9 cellular contexts compared by ENCODE assay signal in the genomic region with DNA sequence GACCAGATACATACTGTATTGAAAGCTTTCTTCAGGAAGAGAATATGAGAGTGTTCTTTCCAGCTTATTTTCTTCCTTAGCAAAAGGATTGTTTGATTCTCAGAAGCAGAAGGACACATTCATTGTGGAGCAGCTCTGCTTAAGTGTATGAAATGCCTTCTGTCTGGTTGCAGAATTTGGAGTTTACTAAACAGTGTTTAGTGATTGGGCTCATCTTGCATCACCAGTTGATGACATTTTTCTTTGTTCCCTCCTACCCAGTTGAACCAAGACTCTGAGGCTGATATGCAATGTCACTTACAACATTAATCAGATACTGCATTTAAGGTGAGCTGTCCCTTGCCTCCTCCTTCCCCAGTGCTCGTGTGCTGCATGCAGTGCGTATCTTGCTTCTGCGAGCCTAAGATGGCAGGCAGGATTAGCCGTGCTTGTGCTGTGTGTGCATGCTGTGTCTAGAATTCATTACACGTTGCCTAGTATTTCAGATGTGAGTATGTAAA. TPM values are rescaled to one million over a fixed set of nuclear protein-coding genes. Genes with fewer than 3 reads are reported as not detected.
DNase-seq lines count a peak whose midpoint lies in the region; ATAC-seq and TF ChIP-seq lines count a peak whose summit lies in the region.
"Had no signal": no experiment of that assay in that cellular context is flagged by ENCODE, and none has a peak within 500 bp of the region (broad histone marks: within the 10 kb centered on the region; RNA-seq: fewer than 3 reads in every experiment).

No MANE protein-coding gene starts in this region.

- H2AK5ac ChIP-seq in trophoblast cell (ENCODE audit: low read length), result no peak overlapping the region

- H3K18ac ChIP-seq in trophoblast cell (ENCODE audit: low read length), result no peak overlapping the region

- no peak overlapping the region for H3K27ac Mint-ChIP-seq in endodermal cell
- peak overlapping the region; percentile 61 for H3K27ac Mint-ChIP-seq in stimulated activated memory B cell treated with anti-CD40 and anti-IgM and Interleukin-4, amounts not matched to agents 10 μg/mL and 1 μg/mL and 100 μg/mL, for 72 hours

- H3K9ac ChIP-seq in endodermal cell (ENCODE audit: extremely low read depth, low read length, poor library complexity, severe bottlenecking), result no peak overlapping the region
- H3K9ac ChIP-seq in trophoblast cell (ENCODE audit: low read length), result no peak overlapping the region

- H3K79me1 ChIP-seq in trophoblast cell (ENCODE audit: low read length), result no peaks in the 10 kb centered on the region

- H3K9me3 ChIP-seq in endodermal cell (ENCODE audit: control insufficient read depth, low read length) (no peaks in the 10 kb centered on the region), trophoblast cell (ENCODE audit: insufficient read depth, low read depth, low read length) (no peaks in the 10 kb centered on the region)

- no peak overlapping the region for H4K91ac ChIP-seq in trophoblast cell (ENCODE audit: low read depth, low read length)

- H3K4me1 ChIP-seq in endodermal cell (ENCODE audit: control insufficient read depth, insufficient read depth, low read length) (peaks cover 4% of the 10 kb centered on the region), trophoblast cell (ENCODE audit: control insufficient read depth in 1 of 2, insufficient read depth in 2 of 2, low read length in 2 of 2) (peaks cover 4 to 7% of the 10 kb centered on the region in 2 experiments)

- H3K4me3 Mint-ChIP-seq in endodermal cell, result no peak overlapping the region
- H3K4me3 Mint-ChIP-seq in stimulated activated memory B cell treated with anti-CD40 and anti-IgM and Interleukin-4, amounts not matched to agents 10 μg/mL and 1 μg/mL and 100 μg/mL, for 72 hours, result peak overlapping the region; percentile 78

- H3K27me3 ChIP-seq in endodermal cell (ENCODE audit: control insufficient read depth, insufficient read depth, low read length, poor library complexity, severe bottlenecking) (no peaks in the 10 kb centered on the region), trophoblast cell (ENCODE audit: insufficient read depth, low read length) (no peaks in the 10 kb centered on the region)

- no peak overlapping the region for H2BK5ac ChIP-seq in trophoblast cell (ENCODE audit: low read depth, low read length, poor library complexity)

- no peak overlapping the region for H3K23ac ChIP-seq in trophoblast cell (ENCODE audit: low read length)

- H3K4ac ChIP-seq in trophoblast cell (ENCODE audit: low read depth, low read length), result no peak overlapping the region

- no peaks in the 10 kb centered on the region for H3K79me2 ChIP-seq in trophoblast cell (ENCODE audit: control insufficient read depth, insufficient read depth, low read length, poor library complexity)

- H3K4me1 Mint-ChIP-seq in endodermal cell, result peaks cover 12% of the 10 kb centered on the region
- peaks cover 30% of the 10 kb centered on the region for H3K4me1 Mint-ChIP-seq in stimulated activated memory B cell treated with anti-CD40 and anti-IgM and Interleukin-4, amounts not matched to agents 10 μg/mL and 1 μg/mL and 100 μg/mL, for 72 hours

- no peak overlapping the region for H3K14ac ChIP-seq in trophoblast cell (ENCODE audit: low read length)

- WGBS in endodermal cell (ENCODE audit: insufficient coverage in 1 of 2, insufficient read length in 1 of 2), 2 experiments, result 91 to 92% methylated on average over 2 to 5 of the region's 5 CpGs
- WGBS in trophoblast cell (ENCODE audit: extremely low coverage, insufficient coverage, insufficient read length), result no CpG with 5 or more reads among the region's 5 CpGs

- no peak for TF ChIP-seq CTCF in endodermal cell (conservative IDR thresholded peaks at IDR 0.05)

- no peaks in the 10 kb centered on the region for H3K36me3 Mint-ChIP-seq in endodermal cell (ENCODE audit: low read depth)
- H3K36me3 Mint-ChIP-seq in stimulated activated memory B cell treated with anti-CD40 and anti-IgM and Interleukin-4, amounts not matched to agents 10 μg/mL and 1 μg/mL and 100 μg/mL, for 72 hours, result peaks cover 6% of the 10 kb centered on the region

- no peaks in the 10 kb centered on the region for H3K36me3 ChIP-seq in endodermal cell (ENCODE audit: control insufficient read depth, insufficient read depth, low read length)
- peaks cover 1 to 10% of the 10 kb centered on the region in 2 experiments for H3K36me3 ChIP-seq in trophoblast cell (ENCODE audit: control insufficient read depth in 1 of 2, insufficient read depth in 2 of 2, low read length in 2 of 2)

- DNase-seq in NCI-H1417 (lab: John Stamatoyannopoulos, UW) (peak in 2 of 3 experiments; percentile 30 to 67), NCI-H1417 treated with DMSO at 0.1 percent for 48 hours (lab: John Stamatoyannopoulos, UW) (no peak), NCI-H2227 (lab: John Stamatoyannopoulos, UW; ENCODE audit: unreplicated experiment) (peak; percentile 56), endodermal cell (no peak), NK-92 (lab: John Stamatoyannopoulos, UW; ENCODE audit: unreplicated experiment) (no peak), trophoblast cell (no peak)

- H3K27me3 Mint-ChIP-seq in endodermal cell (ENCODE audit: insufficient read depth), result no peaks in the 10 kb centered on the region
- H3K27me3 Mint-ChIP-seq in stimulated activated memory B cell treated with anti-CD40 and anti-IgM and Interleukin-4, amounts not matched to agents 10 μg/mL and 1 μg/mL and 100 μg/mL, for 72 hours, result no peaks in the 10 kb centered on the region

- peak; percentile 70 for ATAC-seq in stimulated activated memory B cell treated with anti-CD40 and anti-IgM and Interleukin-4, amounts not matched to agents 10 μg/mL and 1 μg/mL and 100 μg/mL, for 72 hours
- ATAC-seq in HG03460 (IDR thresholded peaks at IDR 0.05; ENCODE audit: unreplicated experiment), result no peak

- H4K12ac ChIP-seq in trophoblast cell (ENCODE audit: low read depth, low read length), result no peak overlapping the region

- H2BK12ac ChIP-seq in trophoblast cell (ENCODE audit: low read length), result no peak overlapping the region

- no peak overlapping the region for H2BK120ac ChIP-seq in trophoblast cell (ENCODE audit: insufficient read depth, low read length, poor library complexity)

- H4K8ac ChIP-seq in trophoblast cell (ENCODE audit: low read depth, low read length), result no peak overlapping the region

- no peak overlapping the region for H3K4me2 ChIP-seq in trophoblast cell (ENCODE audit: low read length)

- H2AFZ ChIP-seq in trophoblast cell (ENCODE audit: insufficient read depth, low read length, poor library complexity), result no peak overlapping the region

- peak overlapping the region; percentile 12 for H3K27ac ChIP-seq in endodermal cell (ENCODE audit: low read depth, low read length)
- no peak overlapping the region for H3K27ac ChIP-seq in trophoblast cell (ENCODE audit: low read depth, low read length)
- H3K27ac ChIP-seq: 22Rv1 had no signal

- H3K9me3 Mint-ChIP-seq in endodermal cell, result no peaks in the 10 kb centered on the region
- H3K9me3 Mint-ChIP-seq in stimulated activated memory B cell treated with anti-CD40 and anti-IgM and Interleukin-4, amounts not matched to agents 10 μg/mL and 1 μg/mL and 100 μg/mL, for 72 hours, result no peaks in the 10 kb centered on the region

- H3K4me3 ChIP-seq in endodermal cell (ENCODE audit: low read length) (no peak overlapping the region), trophoblast cell (ENCODE audit: low read depth, low read length) (no peak overlapping the region)

RNA-seq across cellular contexts. Expression of a gene that starts 18.4 kb away (rescaled TPM):
- total RNA-seq in endodermal cell, result 10 to 100 TPM; 27.3 to 28.2 TPM
- polyA plus RNA-seq in endodermal cell (2013, experiment 1 of 2), result 19.0 TPM
- 17.6 TPM for polyA plus RNA-seq in endodermal cell (2013, experiment 2 of 2)
- polyA plus RNA-seq in trophoblast cell (2013), result 38.2 and 38.5 TPM in 2 replicates

Comparison
In these comparisons a context has a peak if more than half of its experiments do, and no peak if none do; other contexts are left out.
1. DNase-seq: peak in NCI-H1417 (2 of 3) and NCI-H2227 (single experiment); none in NCI-H1417 treated with DMSO at 0.1 percent for 48 hours (single experiment), endodermal cell (single experiment), NK-92 (single experiment) and trophoblast cell (0 of 2).